In genomic region chr16:58026139-58026704, GRCh38 we compare ENCODE assay signal across 8 cellular contexts. TPM values are rescaled to one million over a fixed set of nuclear protein-coding genes. Genes with fewer than 3 reads are reported as not detected.
DNase-seq lines count a peak whose midpoint lies in the region; ATAC-seq and TF ChIP-seq lines count a peak whose summit lies in the region.

No MANE protein-coding gene starts in this region.

- peak overlapping the region; percentile 61 to 85 (median 76) for H3K27ac ChIP-seq in upper lobe of left lung

- H3K4me1 Mint-ChIP-seq in Calu3 (ENCODE audit: low read depth, unreplicated experiment) (peaks cover 73% of the 10 kb centered on the region), memory B cell (peaks cover 7% of the 10 kb centered on the region)

- H3K9me3 ChIP-seq in HAP-1 (no peaks in the 10 kb centered on the region), upper lobe of left lung (no peaks in the 10 kb centered on the region)

- H3K4me3 Mint-ChIP-seq in Calu3 (ENCODE audit: low read depth, unreplicated experiment), result peak overlapping the region; percentile 79
- peak overlapping the region; percentile 59 for H3K4me3 Mint-ChIP-seq in memory B cell

- intact Hi-C loops in Calu3 (cut with micrococcal nuclease; ENCODE audit: unreplicated experiment), result no loop called here

- H3K36me3 ChIP-seq in HAP-1 (replicated peaks), result no peaks in the 10 kb centered on the region
- no peaks in the 10 kb centered on the region for H3K36me3 ChIP-seq in upper lobe of left lung

- no peaks in the 10 kb centered on the region for H3K27me3 ChIP-seq in HAP-1 (ENCODE audit: low read depth)
- H3K27me3 ChIP-seq in upper lobe of left lung, result peaks cover 0 to 3% (median 0%) of the 10 kb centered on the region in 4 donors

- in situ Hi-C loops in HAP-1 (cut with MboI; ENCODE audit: low sequenced_read_pairs) (loop anchor here (10.0 kb wide), 1 partner anchor 99 kb away; the partner anchor contains the start of gene CFAP20), SK-MEL-5 (cut with HindIII; ENCODE audit: low pct_unique_long_range_greater_than_20kb, low sequenced_read_pairs) (no loop called here)

- H3K4me3 ChIP-seq in HAP-1 (peak overlapping the region; percentile 52), upper lobe of left lung (peak overlapping the region; percentile 55 to 77 (median 72))

- CTCF ChIA-PET in Calu3 (lab: Charles Lee), result interaction anchor here (0.6 to 2.9 kb wide), 4 partner anchors 95 to 103 kb away, joined by 3 to 30 read pairs (median 3); partner anchors contain the start of gene CFAP20

- H3K4me1 ChIP-seq in HAP-1 (peaks cover 3% of the 10 kb centered on the region; the same call in 1 of the 2 replicates), upper lobe of left lung (peaks cover 68 to 89% (median 79%) of the 10 kb centered on the region in 4 donors)

- 1% methylated on average over 30 of the region's 65 CpGs; no CpG with 5 or more reads in 1 of the 2 donors for WGBS in upper lobe of left lung, 2 donors

- H3K36me3 Mint-ChIP-seq in Calu3 (ENCODE audit: insufficient read depth, unreplicated experiment), result peaks cover 61% of the 10 kb centered on the region
- H3K36me3 Mint-ChIP-seq in memory B cell, result no peaks in the 10 kb centered on the region

- H3K27ac Mint-ChIP-seq in Calu3 (ENCODE audit: unreplicated experiment), result peak overlapping the region; percentile 56
- no peak overlapping the region for H3K27ac Mint-ChIP-seq in memory B cell

- no peak for TF ChIP-seq CTCF in Calu3 (IDR thresholded peaks at IDR 0.05; ENCODE audit: unreplicated experiment)
- TF ChIP-seq CTCF in upper lobe of left lung (IDR thresholded peaks at IDR 0.05), result peak in 2 of 6 experiments; percentile 12 to 50

- DNase-seq in Calu3 (peak; percentile 53), HAP-1 (ENCODE audit: low spot score in 2 of 2) (peak in 1 of 2 experiments; percentile 48), SK-MEL-5 (ENCODE audit: low read depth, low spot score) (peak; percentile 23), ecto neural progenitor cell (ENCODE audit: low spot score) (peak; percentile 68), memory B cell (ENCODE audit: low spot score in 2 of 2) (peak; percentile 14 to 30), upper lobe of left lung (peak in 1 of 2 donors; percentile 91), pons (ENCODE audit: low spot score) (no peak)

- no peak for TF ChIP-seq EP300 in upper lobe of left lung (IDR thresholded peaks at IDR 0.05)

- TF ChIP-seq POLR2A in upper lobe of left lung (IDR thresholded peaks at IDR 0.05), result no peak

- H3K9me3 Mint-ChIP-seq in Calu3 (ENCODE audit: low read depth, unreplicated experiment), result no peaks in the 10 kb centered on the region
- H3K9me3 Mint-ChIP-seq in memory B cell, result no peaks in the 10 kb centered on the region

- no peaks in the 10 kb centered on the region for H3K27me3 Mint-ChIP-seq in Calu3 (ENCODE audit: unreplicated experiment)
- peaks cover 18% of the 10 kb centered on the region for H3K27me3 Mint-ChIP-seq in memory B cell

- no TSS peak for BruUV-seq in Calu3 (replicated peaks; lab: Mats Ljungman, UMichigan)

- no peak for ATAC-seq in memory B cell (ENCODE audit: low read depth)
- peak in 1 of 2 donors; percentile 59 for ATAC-seq in upper lobe of left lung (ENCODE audit: low FRiP score in 2 of 2)
- ATAC-seq in HG03520 (IDR thresholded peaks at IDR 0.05; ENCODE audit: unreplicated experiment), result no peak

RNA-seq across cellular contexts. Expression of gene MMP15, which starts 0.7 kb away (rescaled TPM):
- total RNA-seq in Calu3 (2022) (81.4 and 93.7 TPM in 2 replicates), upper lobe of left lung (10 to 100 TPM; 14.7 to 30.5 (median 25.3) TPM)
- 7.3 and 9.1 TPM in 2 replicates for total RNA-seq in SK-MEL-5 (2014; rRNA removed; shearing (Covaris generic))
- 30.1 and 38.6 TPM in 2 replicates for polyA plus RNA-seq in SK-MEL-5 (2015; cell fraction: cytosol; rRNA removed)
- polyA plus RNA-seq in SK-MEL-5 (2015; cell fraction: nucleus; rRNA removed), result 3.2 and 6.6 TPM in 2 replicates

RNA-seq across cellular contexts. Expression of gene USB1, which starts 25.0 kb away (rescaled TPM):
- 59.3 and 67.0 TPM in 2 replicates for total RNA-seq in Calu3 (2022)
- total RNA-seq in SK-MEL-5 (2014; rRNA removed; shearing (Covaris generic)), result 8.8 and 10.2 TPM in 2 replicates
- polyA plus RNA-seq in SK-MEL-5 (2015; cell fraction: cytosol; rRNA removed), result 57.5 and 59.3 TPM in 2 replicates
- 30.6 and 31.7 TPM in 2 replicates for polyA plus RNA-seq in SK-MEL-5 (2015; cell fraction: nucleus; rRNA removed)
- 10 to 100 TPM; 32.7 to 55.5 (median 46.5) TPM for total RNA-seq in upper lobe of left lung

RNA-seq across cellular contexts. Expression of gene ZNF319, which starts 25.8 kb away (rescaled TPM):
- total RNA-seq in Calu3 (2022) (10.0 and 10.2 TPM in 2 replicates), upper lobe of left lung (10 to 100 TPM in 4 of 6 donors, 1 to 10 TPM in 2; 8.0 to 28.3 (median 13.3) TPM)
- total RNA-seq in SK-MEL-5 (2014; rRNA removed; shearing (Covaris generic)), result 1.7 and 1.9 TPM in 2 replicates
- polyA plus RNA-seq in SK-MEL-5 (2015; cell fraction: cytosol; rRNA removed), result 9.3 and 16.2 TPM in 2 replicates
- polyA plus RNA-seq in SK-MEL-5 (2015; cell fraction: nucleus; rRNA removed), result 3.5 and 5.0 TPM in 2 replicates

RNA-seq across cellular contexts. Expression of gene CNGB1, which starts 55.3 kb away (rescaled TPM):
- total RNA-seq in Calu3 (2022) (0.19 TPM in 1 of 2 replicates, not detected in the other), upper lobe of left lung (under 1 TPM in 2 of 6 donors, not detected in 4; 0.06 to 0.39 TPM)
- total RNA-seq in SK-MEL-5 (2014; rRNA removed; shearing (Covaris generic)), result not detected in 2 replicates
- polyA plus RNA-seq in SK-MEL-5 (2015; cell fraction: cytosol; rRNA removed), result not detected in 2 replicates
- not detected in 2 replicates for polyA plus RNA-seq in SK-MEL-5 (2015; cell fraction: nucleus; rRNA removed)
